Comparison of ENCODE assay signal across 1 cellular context in the genomic region with DNA sequence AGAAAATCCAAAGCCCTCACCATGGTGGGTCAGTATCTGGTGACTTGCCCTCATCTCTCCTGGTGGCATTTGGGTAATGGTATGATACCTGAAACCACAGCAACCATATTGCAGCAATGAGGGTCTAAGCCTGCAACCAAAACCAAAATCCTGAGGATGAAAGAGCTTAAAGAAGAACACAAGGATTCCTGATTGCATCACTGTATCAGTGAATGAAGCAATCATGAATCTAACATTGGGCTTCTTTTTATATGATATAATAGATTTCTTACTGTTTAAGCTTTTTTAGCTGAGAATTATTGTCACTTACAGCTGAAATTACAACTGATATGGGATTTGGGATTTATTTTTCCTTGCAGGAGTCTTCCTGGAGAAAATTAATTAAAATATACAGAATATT.
A peak's percentile ranks its signal among the peaks of the same experiment; 100 is the strongest.
TF ChIP-seq lines count a peak whose summit lies in the region.

No MANE protein-coding gene starts in this region.

TF ChIP-seq in K562, 482 proteins besides CTCF, POLR2A, EP300 and RAD21 (continued from another document):
- no peak for TF ChIP-seq NCOR1 (IDR thresholded peaks at IDR 0.05)
- TF ChIP-seq MXI1 (IDR thresholded peaks at IDR 0.05; ENCODE audit: low read depth, low read length): no peak
- TF ChIP-seq CEBPB (tag; IDR thresholded peaks at IDR 0.05): peak; percentile 57
TF ChIP-seq in K562: peak in this region for 3.
